ENCODE assay signal across 8 cellular contexts in the genomic region with DNA sequence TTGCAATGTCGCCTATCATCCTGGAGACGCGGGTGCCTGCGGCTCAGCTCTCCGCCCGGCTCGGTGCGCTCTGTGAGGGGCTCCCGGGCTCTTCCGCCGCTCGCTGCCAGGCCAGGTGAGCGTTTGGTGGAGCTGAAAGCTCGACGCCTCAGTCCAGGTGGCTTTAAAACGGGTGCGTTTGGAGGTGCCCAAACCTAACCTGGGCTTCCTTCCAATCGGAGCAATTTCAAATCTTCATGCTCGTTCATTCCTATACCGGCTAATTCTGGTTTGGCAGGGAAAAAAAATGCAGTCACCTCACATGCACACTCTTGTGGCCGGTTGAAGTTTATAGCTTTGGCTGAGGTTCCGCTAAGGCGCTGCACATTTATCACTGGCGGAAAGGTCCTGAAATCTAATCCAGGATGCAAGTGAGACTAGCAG. TPM values are rescaled to one million over a fixed set of nuclear protein-coding genes. Genes with fewer than 3 reads are reported as not detected.
DNase-seq lines count a peak whose midpoint lies in the region; ATAC-seq, FAIRE-seq and TF ChIP-seq lines count a peak whose summit lies in the region.

A gene with protein sequence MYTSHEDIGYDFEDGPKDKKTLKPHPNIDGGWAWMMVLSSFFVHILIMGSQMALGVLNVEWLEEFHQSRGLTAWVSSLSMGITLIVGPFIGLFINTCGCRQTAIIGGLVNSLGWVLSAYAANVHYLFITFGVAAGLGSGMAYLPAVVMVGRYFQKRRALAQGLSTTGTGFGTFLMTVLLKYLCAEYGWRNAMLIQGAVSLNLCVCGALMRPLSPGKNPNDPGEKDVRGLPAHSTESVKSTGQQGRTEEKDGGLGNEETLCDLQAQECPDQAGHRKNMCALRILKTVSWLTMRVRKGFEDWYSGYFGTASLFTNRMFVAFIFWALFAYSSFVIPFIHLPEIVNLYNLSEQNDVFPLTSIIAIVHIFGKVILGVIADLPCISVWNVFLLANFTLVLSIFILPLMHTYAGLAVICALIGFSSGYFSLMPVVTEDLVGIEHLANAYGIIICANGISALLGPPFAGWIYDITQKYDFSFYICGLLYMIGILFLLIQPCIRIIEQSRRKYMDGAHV (minus strand): TSS at position 267 of the 423 bp plus-strand sequence. CDS start 9,572 bp downstream, outside the sequence.

- H3K9me3 ChIP-seq in OCI-LY1 (ENCODE audit: low read length) = no peaks in the 10 kb centered on the region
- H3K9me3 ChIP-seq in GM12878 (replicated peaks; ENCODE audit: control insufficient read depth, insufficient read depth, low read length) = no peaks in the 10 kb centered on the region
- no peaks in the 10 kb centered on the region for H3K9me3 ChIP-seq in iPS DF 6.9 (ENCODE audit: control insufficient read depth, insufficient read depth, low read length)

- H3K79me2 ChIP-seq in OCI-LY1 (ENCODE audit: insufficient read depth, low read length) (no peaks in the 10 kb centered on the region), GM12878 (ENCODE audit: control insufficient read depth, insufficient read depth, low read length) (no peaks in the 10 kb centered on the region)

- intact Hi-C loops in GM12878 (cut with micrococcal nuclease; ENCODE audit: unreplicated experiment) = loop anchor here (5.0 to 10.0 kb wide), 2 partner anchors 61 to 264 kb away; no protein-coding TSS in a partner anchor

- FAIRE-seq in A204.1 (lab: Jason Lieb, UNC) (peak; percentile 72), GM12878 (lab: Jason Lieb, UNC) (peak; percentile 90)

- POLR2A ChIA-PET in GM12878 (lab: Charles Lee) = interaction anchor here (0.6 to 1.3 kb wide), 3 partner anchors 12 to 68 kb away, joined by 3 to 4 read pairs (median 3); no protein-coding TSS in a partner anchor

- TF ChIP-seq CTCF in OCI-LY1 (IDR thresholded peaks at IDR 0.05; ENCODE audit: low read length) = peak; percentile 43; the same call in 1 of the 2 replicates
- peak; percentile 29 to 46 (median 31); a peak in 5 of 6 replicates for TF ChIP-seq CTCF in GM12878 (IDR thresholded peaks at IDR 0.05 in 2 of 3, conservative IDR thresholded peaks at IDR 0.05 in 1 of 3; ENCODE audit: control insufficient read depth in 2 of 3, extremely low read depth in 1 of 3, insufficient read depth in 1 of 3, low read depth in 3 of 3, low read length in 3 of 3)

- peak; percentile 33; the same call in 1 of the 2 replicates for TF ChIP-seq RAD21 in GM12878 (IDR thresholded peaks at IDR 0.05; ENCODE audit: insufficient read depth, low read depth, low read length)

- DNase-seq in HPDE6-E6E7 (ENCODE audit: extremely low spot score) = peak; percentile 34
- DNase-seq in GM12878 (ENCODE audit: low read depth, low spot score) = peak; percentile 7
- DNase-seq in iPS DF 6.9 (ENCODE audit: low read depth, low spot score) = peak; percentile 20
- DNase-seq in renal cortical epithelial cell (ENCODE audit: low read depth) = peak; percentile 68
- no peak for DNase-seq in epidermal melanocyte (ENCODE audit: insufficient read length, low spot score)

- H3K4me2 ChIP-seq in OCI-LY1 (ENCODE audit: low read length) = peak within 1 kb of the TSS; percentile 66
- H3K4me2 ChIP-seq in GM12878 (ENCODE audit: control insufficient read depth, insufficient read depth) = peak within 1 kb of the TSS; percentile 96

- H3K9ac ChIP-seq in OCI-LY1 (ENCODE audit: low read length) (peak within 1 kb of the TSS; percentile 51), GM12878 (ENCODE audit: control insufficient read depth, insufficient read depth, low read length) (peak within 1 kb of the TSS; percentile 63)

- TF ChIP-seq EP300 in GM12878 (IDR thresholded peaks at IDR 0.05; ENCODE audit: borderline replicate concordance in 1 of 2, control insufficient read depth in 1 of 2, low read depth in 2 of 2, low read length in 2 of 2) = no peak

- H3K4me3 ChIP-seq in OCI-LY1 (ENCODE audit: low read depth, low read length, poor library complexity, severe bottlenecking) (peak within 1 kb of the TSS; percentile 64), GM12878 (peak within 1 kb of the TSS; percentile 82), iPS DF 6.9 (ENCODE audit: low read length) (peak within 1 kb of the TSS; percentile 55; the same call in 1 of the 2 replicates)

- ATAC-seq in GM18502 (IDR thresholded peaks at IDR 0.05; ENCODE audit: poor library complexity, unreplicated experiment) (peak; percentile 40), GM12878 (peak; percentile 32)

- H3K27me3 ChIP-seq in OCI-LY1 (ENCODE audit: insufficient read depth, low read length) = no peaks in the 10 kb centered on the region
- H3K27me3 ChIP-seq in GM12878 (replicated peaks in 1 of 2; ENCODE audit: control insufficient read depth in 2 of 2, insufficient read depth in 2 of 2, low read length in 1 of 2) = peaks cover 0 to 2% of the 10 kb centered on the region in 2 experiments; a peak in 1 of 4 replicates
- H3K27me3 ChIP-seq in iPS DF 6.9 (ENCODE audit: control insufficient read depth, insufficient read depth, low read length) = peaks cover 10% of the 10 kb centered on the region; the same call in 1 of the 2 replicates

- 9% methylated on average over 24 of the region's 24 CpGs for WGBS in GM12878 (ENCODE audit: insufficient coverage, insufficient replicate concordance, low lambda C conversion rate, missing lambda C conversion rate)
- WGBS in iPS DF 6.9 (ENCODE audit: insufficient coverage, insufficient read length) = no CpG with 5 or more reads among the region's 24 CpGs

- H2AFZ ChIP-seq in OCI-LY1 (ENCODE audit: low read length) (no peak within 1 kb of the TSS), GM12878 (ENCODE audit: control insufficient read depth, low read depth, low read length) (peak within 1 kb of the TSS; percentile 85)

- peaks cover 16% of the 10 kb centered on the region for H3K4me1 ChIP-seq in OCI-LY1 (ENCODE audit: insufficient read depth, low read length, severe bottlenecking)
- H3K4me1 ChIP-seq in GM12878 (ENCODE audit: control insufficient read depth, insufficient read depth, low read length) = peaks cover 5% of the 10 kb centered on the region
- H3K4me1 ChIP-seq in iPS DF 6.9 (ENCODE audit: control insufficient read depth, insufficient read depth, low read length) = no peaks in the 10 kb centered on the region; the same call in 1 of the 2 replicates

- H3K27ac ChIP-seq in OCI-LY1 (ENCODE audit: low read depth, low read length, poor library complexity, severe bottlenecking) (no peak within 1 kb of the TSS), GM12878 (ENCODE audit: control insufficient read depth, insufficient read depth) (peak within 1 kb of the TSS; percentile 56; the same call in 1 of the 2 replicates), iPS DF 6.9 (ENCODE audit: low read length) (no peak within 1 kb of the TSS)

- TF ChIP-seq POLR2A in GM12878 (IDR thresholded peaks at IDR 0.05; ENCODE audit: low read depth, low read length) = no peak

- H3K36me3 ChIP-seq in OCI-LY1 (ENCODE audit: insufficient read depth, low read length) = no peaks in the 10 kb centered on the region
- H3K36me3 ChIP-seq in GM12878 (ENCODE audit: control insufficient read depth in 2 of 2, insufficient read depth in 2 of 2, low read length in 1 of 2) = no peaks in the 10 kb centered on the region
- no peaks in the 10 kb centered on the region for H3K36me3 ChIP-seq in iPS DF 6.9 (ENCODE audit: control insufficient read depth, insufficient read depth, low read length)

- no peaks in the 10 kb centered on the region for H3K9me2 ChIP-seq in OCI-LY1 (ENCODE audit: low read depth, low read length)

- CTCF ChIA-PET in GM12878 (lab: Yijun Ruan, JAX) = interaction anchor here (0.6 to 4.8 kb wide), 9 partner anchors 8 to 544 kb away, joined by 3 to 65 read pairs (median 8); no protein-coding TSS in a partner anchor

- SMC1A ChIA-PET in GM12878 (lab: Charles Lee; ENCODE audit: uncharacterized antibody, unreplicated experiment) = interaction anchor here (1.0 to 3.7 kb wide), 3 partner anchors 91 to 538 kb away, joined by 3 to 32 read pairs (median 3); no protein-coding TSS in a partner anchor

- H3F3A ChIP-seq in OCI-LY1 (ENCODE audit: insufficient read depth, low read length) = no peaks in the 10 kb centered on the region

- BruUV-seq in GM12878 (replicated peaks; lab: Mats Ljungman, UMichigan) = no TSS peak

- H4K20me1 ChIP-seq in OCI-LY1 (ENCODE audit: insufficient read depth, low read length) = no peaks in the 10 kb centered on the region
- no peaks in the 10 kb centered on the region for H4K20me1 ChIP-seq in GM12878 (ENCODE audit: control insufficient read depth, insufficient read depth)

- in situ Hi-C loops in GM12878 (cut with MboI) = no loop called here

- RAD21 ChIA-PET in GM12878 (lab: Charles Lee; ENCODE audit: unreplicated experiment) = interaction anchor here (0.5 to 2.9 kb wide), 4 partner anchors 78 to 566 kb away, joined by 3 to 18 read pairs (median 4); no protein-coding TSS in a partner anchor

TF ChIP-seq in GM12878, 131 proteins besides CTCF, POLR2A, EP300 and RAD21 (continues in another document):
- peak; percentile 57; the same call in 1 of the 2 replicates for TF ChIP-seq ZNF384 (IDR thresholded peaks at IDR 0.05; ENCODE audit: borderline replicate concordance, low read depth, low read length)
- TF ChIP-seq TCF3 (IDR thresholded peaks at IDR 0.05; ENCODE audit: borderline replicate concordance, insufficient read depth, low read depth, low read length) = no peak

RNA-seq across cellular contexts. Expression of the gene that starts here (rescaled TPM):
- total RNA-seq in GM12878 (2013; cell fraction: nucleolus; rRNA removed) = 7.1 and 7.7 TPM in 2 replicates
- 4.5 and 5.9 TPM in 2 replicates for total RNA-seq in GM12878 (2014; rRNA removed)
- total RNA-seq in GM12878 (2014; rRNA removed; fragmentation: Illumina TruSeq; extraction: Trizol) = 3.6 and 4.2 TPM in 2 replicates
- 5.6 and 6.4 TPM in 2 replicates for total RNA-seq in GM12878 (2021)
- polyA plus RNA-seq in GM12878 (2011; ENCODE audit: low read depth) = 0.84 TPM
- not detected in 2 replicates for polyA plus RNA-seq in GM12878 (2011; rRNA removed)
- polyA plus RNA-seq in GM12878 (2011; cell fraction: cytosol; rRNA removed) = 0.02 TPM in 1 of 2 replicates, not detected in the other
- not detected in 2 replicates for polyA plus RNA-seq in GM12878 (2011; cell fraction: nucleus; rRNA removed)
- 1.1 and 1.6 TPM in 2 replicates for polyA plus RNA-seq in GM12878 (2012)
- 3.9 and 4.1 TPM in 2 replicates for polyA plus RNA-seq in GM12878 (2014; fragmentation: Illumina TruSeq; extraction: Trizol)
- polyA plus RNA-seq in GM12878 (2014; fragmentation: Nextera tagmentation; extraction: Ambion mirVana) = 1 to 10 TPM in 1 of 2 experiments, under 1 TPM in 1; 0.87 to 1.6 TPM
- 2.9 and 5.0 TPM in 2 replicates for polyA plus RNA-seq in GM12878 (2014; rRNA removed)
- 1 to 10 TPM; 3.9 to 4.6 TPM for polyA plus RNA-seq in GM12878 (2016; fragmentation: Nextera tagmentation; extraction: Ambion mirVana)
- not detected in 2 replicates for polyA minus RNA-seq in GM12878 (2011; rRNA and poly(A)+ RNA removed)
- polyA minus RNA-seq in GM12878 (2011; cell fraction: cytosol; rRNA and poly(A)+ RNA removed) = not detected in 2 replicates
- not detected in 2 replicates for polyA minus RNA-seq in GM12878 (2011; cell fraction: nucleus; rRNA and poly(A)+ RNA removed)
- 0.17 and 1.8 TPM in 2 replicates for total RNA-seq in renal cortical epithelial cell
